Comparison of ENCODE assay signal across 20 cellular contexts in the genomic region with DNA sequence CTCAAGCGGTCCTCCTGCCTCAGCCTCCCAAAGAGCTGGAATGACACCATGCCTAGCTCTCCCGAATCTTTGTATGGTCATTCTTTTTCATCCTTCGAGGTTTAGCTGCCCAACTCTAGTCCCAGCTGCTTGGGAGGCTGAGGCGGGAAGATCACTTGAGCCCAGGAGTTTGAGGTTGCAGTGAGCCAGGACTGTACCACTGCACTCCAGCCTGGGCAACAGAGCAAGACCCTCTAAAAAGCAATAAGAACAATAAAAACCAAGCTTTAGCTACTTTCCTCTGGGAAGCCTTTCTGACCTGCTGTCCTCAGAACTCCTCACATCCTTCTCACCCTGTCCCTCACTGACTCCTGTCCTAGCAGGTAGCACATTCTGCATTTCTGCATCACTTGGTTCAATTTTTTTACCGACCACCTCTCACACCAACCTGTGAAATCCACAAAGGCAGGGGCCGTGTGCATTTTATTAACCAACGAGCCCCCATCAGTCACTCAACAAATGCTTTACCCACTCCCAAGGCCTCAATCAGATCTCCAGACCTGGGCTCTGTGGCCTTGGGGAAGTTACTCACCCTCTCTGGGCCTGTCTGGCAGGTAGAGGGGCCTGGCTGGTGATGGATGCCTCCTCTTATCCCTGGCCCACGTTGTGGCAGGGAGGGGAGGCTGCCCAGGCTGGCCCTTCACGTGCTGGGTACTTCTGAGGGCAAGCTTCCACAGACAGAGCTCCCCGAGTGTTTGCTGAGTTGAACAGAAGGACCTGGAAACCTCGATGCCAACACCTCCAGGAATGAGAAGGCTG. TPM values are rescaled to one million over a fixed set of nuclear protein-coding genes. Genes with fewer than 3 reads are reported as not detected.
DNase-seq lines count a peak whose midpoint lies in the region; ATAC-seq, FAIRE-seq and TF ChIP-seq lines count a peak whose summit lies in the region.
"Had no signal": no experiment of that assay in that cellular context is flagged by ENCODE, and none has a peak within 500 bp of the region (broad histone marks: within the 10 kb centered on the region; RNA-seq: fewer than 3 reads in every experiment).

No MANE protein-coding gene starts in this region.

- TF ChIP-seq CTCF in WERI-Rb-1 (IDR thresholded peaks at IDR 0.05; ENCODE audit: low read depth, low read length) (no peak), kidney (IDR thresholded peaks at IDR 0.05; ENCODE audit: borderline replicate concordance, extremely low read depth, insufficient read depth) (no peak)

- H3K27me3 ChIP-seq in WERI-Rb-1 (ENCODE audit: insufficient read depth, low read depth, severe bottlenecking) = no peaks in the 10 kb centered on the region
- no peaks in the 10 kb centered on the region for H3K27me3 ChIP-seq in esophagus (ENCODE audit: control insufficient read depth in 1 of 2, insufficient read depth in 2 of 2, low read length in 2 of 2)
- H3K27me3 ChIP-seq in muscle layer of colon (ENCODE audit: control insufficient read depth in 1 of 2, insufficient read depth in 2 of 2, low read length in 2 of 2) = no peaks in the 10 kb centered on the region
- H3K27me3 ChIP-seq in stomach smooth muscle (ENCODE audit: control insufficient read depth in 1 of 2, insufficient read depth in 2 of 2, low read length in 2 of 2) = no peaks in the 10 kb centered on the region
- H3K27me3 ChIP-seq: adrenal gland, MG63 had no signal

- no peak for FAIRE-seq in H54 (lab: Jason Lieb, UNC)
- no peak for FAIRE-seq in kidney (lab: Jason Lieb, UNC)
- no peak for FAIRE-seq in urothelium cell line (lab: Jason Lieb, UNC)
- FAIRE-seq: RCC 7860 had no signal

- ATAC-seq in GM21576 (IDR thresholded peaks at IDR 0.05; ENCODE audit: unreplicated experiment) = no peak

- TF ChIP-seq POLR2A in H54 (IDR thresholded peaks at IDR 0.05; ENCODE audit: low read depth, low read length) = no peak

- H3K27ac ChIP-seq in WERI-Rb-1 (peak overlapping the region; percentile 68), esophagus (ENCODE audit: low read depth in 2 of 2, low read length in 1 of 2) (peak overlapping the region; percentile 25 to 69), muscle layer of colon (ENCODE audit: low read depth, low read length) (peak overlapping the region; percentile 71), stomach smooth muscle (ENCODE audit: low read length) (peak overlapping the region; percentile 53), kidney (ENCODE audit: low read depth in 2 of 2, low read length in 2 of 2) (no peak overlapping the region)
- H3K27ac ChIP-seq: adrenal gland had no signal

- H3K4me3 ChIP-seq in WERI-Rb-1 (ENCODE audit: low read depth, low read length) (no peak overlapping the region), esophagus (ENCODE audit: low read depth in 1 of 2, low read length in 2 of 2) (no peak overlapping the region), muscle layer of colon (ENCODE audit: low read depth in 1 of 2, low read length in 2 of 2) (peak overlapping the region in 1 of 2 donors; percentile 15), stomach smooth muscle (ENCODE audit: low read length in 2 of 2) (no peak overlapping the region), kidney (ENCODE audit: low read length in 2 of 2) (no peak overlapping the region)
- H3K4me3 ChIP-seq: adrenal gland, MG63 had no signal

- H3K9me3 ChIP-seq in WERI-Rb-1 (ENCODE audit: severe bottlenecking) = no peaks in the 10 kb centered on the region
- no peaks in the 10 kb centered on the region for H3K9me3 ChIP-seq in esophagus (ENCODE audit: control insufficient read depth in 2 of 2, insufficient read depth in 1 of 2, low read depth in 1 of 2, low read length in 1 of 2)
- no peaks in the 10 kb centered on the region for H3K9me3 ChIP-seq in muscle layer of colon (ENCODE audit: low read length)
- H3K9me3 ChIP-seq in stomach smooth muscle (ENCODE audit: control insufficient read depth in 2 of 2, low read length in 2 of 2) = no peaks in the 10 kb centered on the region
- H3K9me3 ChIP-seq in kidney (ENCODE audit: control insufficient read depth in 1 of 2, low read length in 2 of 2) = no peaks in the 10 kb centered on the region
- H3K9me3 ChIP-seq: adrenal gland, MG63 had no signal

- H3K9ac ChIP-seq in muscle layer of colon (ENCODE audit: low read length) = peak overlapping the region; percentile 37
- H3K9ac ChIP-seq in stomach smooth muscle (ENCODE audit: low read length in 2 of 2) = peak overlapping the region in 1 of 2 donors; percentile 13
- H3K9ac ChIP-seq in kidney (ENCODE audit: low read length in 2 of 2) = no peak overlapping the region

- DNase-seq in WERI-Rb-1 (no peak), H54 (ENCODE audit: insufficient read length, low spot score) (no peak), kidney (no peak), urothelium cell line (ENCODE audit: low spot score) (no peak)
- DNase-seq: activated B cell treated with CpG ODN at 0.5 μM for 24 hours; activated CD4-positive, alpha-beta T cell treated with anti-CD3 and anti-CD28 coated beads, Interleukin-2, amount 50 U/mL, for 48 hours; activated effector memory CD4-positive, alpha-beta T cell treated with Interleukin-2 at 50 U/mL for 16 hours; adrenal gland; HCEC 1CT; MG63; NCI-H1436; NCI-H524; occipital lobe; retina; stimulated activated CD4-positive, alpha-beta T cell treated with anti-CD3 and anti-CD28 coated beads, Interleukin-12 subunit alpha, Interleukin-12 subunit beta, amount 100 ng/mL, for 4 hours had no signal

- H3K4me1 ChIP-seq in esophagus (ENCODE audit: control insufficient read depth in 2 of 2, insufficient read depth in 2 of 2, low read length in 1 of 2) (peaks cover 5 to 11% of the 10 kb centered on the region in 2 donors), muscle layer of colon (ENCODE audit: insufficient read depth, low read length) (peaks cover 53% of the 10 kb centered on the region), stomach smooth muscle (ENCODE audit: control insufficient read depth, insufficient read depth, low read length) (peaks cover 36% of the 10 kb centered on the region), kidney (ENCODE audit: control insufficient read depth in 1 of 2, insufficient read depth in 1 of 2, low read depth in 1 of 2, low read length in 2 of 2) (no peaks in the 10 kb centered on the region)

- intact Hi-C loops in kidney (cut with DNase I) = no loop called here

- WGBS in esophagus, 2 donors = 71 to 75% methylated on average over 11 of the region's 11 CpGs

- no peaks in the 10 kb centered on the region for H3K36me3 ChIP-seq in WERI-Rb-1
- no peaks in the 10 kb centered on the region for H3K36me3 ChIP-seq in esophagus (ENCODE audit: control insufficient read depth in 2 of 2, insufficient read depth in 2 of 2, low read length in 1 of 2)
- H3K36me3 ChIP-seq in muscle layer of colon (ENCODE audit: insufficient read depth, low read length) = no peaks in the 10 kb centered on the region
- H3K36me3 ChIP-seq in stomach smooth muscle (ENCODE audit: control insufficient read depth in 2 of 2, insufficient read depth in 2 of 2, low read length in 2 of 2) = no peaks in the 10 kb centered on the region
- H3K36me3 ChIP-seq in kidney (ENCODE audit: control insufficient read depth in 1 of 2, insufficient read depth in 2 of 2, low read length in 2 of 2) = no peaks in the 10 kb centered on the region
- H3K36me3 ChIP-seq: adrenal gland, MG63 had no signal

RNA-seq across cellular contexts. Expression of a gene that starts 14.7 kb away (rescaled TPM):
- polyA plus RNA-seq in esophagus = 10 to 100 TPM; 26.9 to 59.4 TPM
- 70.0 TPM for total RNA-seq in kidney
- polyA plus RNA-seq in kidney (ENCODE audit: insufficient read depth, low read depth, low replicate concordance) = 28.5 TPM

RNA-seq across cellular contexts. Expression of a gene that starts 41.8 kb away (rescaled TPM):
- 10 to 100 TPM; 27.6 to 58.1 TPM for polyA plus RNA-seq in esophagus
- total RNA-seq in kidney = 45.7 TPM
- polyA plus RNA-seq in kidney (ENCODE audit: insufficient read depth, low read depth, low replicate concordance) = 93.3 TPM

Comparison
In these comparisons a context has a peak if more than half of its experiments do, and no peak if none do; other contexts are left out.
1. H3K27ac ChIP-seq: peak in WERI-Rb-1 (single experiment), esophagus (2 of 2), muscle layer of colon (single experiment) and stomach smooth muscle (single experiment); none in kidney (0 of 2).